Comparison of ENCODE assay signal across 8 cellular contexts in genomic region chr2:120343433-120344105, GRCh38. TPM values are rescaled to one million over a fixed set of nuclear protein-coding genes. Genes with fewer than 3 reads are reported as not detected.
DNase-seq lines count a peak whose midpoint lies in the region; ATAC-seq and TF ChIP-seq lines count a peak whose summit lies in the region.

No MANE protein-coding gene starts in this region.

- DNase-seq in DMS53 treated with DMSO at 0.1 percent for 48 hours (lab: John Stamatoyannopoulos, UW; ENCODE audit: unreplicated experiment) (peak; percentile 84), NOMO-1 treated with DMSO at 0.1 percent for 48 hours (lab: John Stamatoyannopoulos, UW; ENCODE audit: unreplicated experiment) (peak; percentile 52), fibroblast of the conjunctiva (ENCODE audit: low read depth) (peak; percentile 62)
- peak; percentile 73 for DNase-seq in stimulated activated naive CD8-positive, alpha-beta T cell treated with anti-CD3 and anti-CD28 coated beads, Interleukin-15, Interleukin-2, amounts not matched to agents 100 U/mL and 50 U/mL, for 24 hours

- peaks cover 5% of the 10 kb centered on the region for H3K36me3 Mint-ChIP-seq in activated T-helper 17 cell treated with anti-CD3 and anti-CD28 coated beads, Interleukin-2, amount 50 U/mL, for 72 hours (ENCODE audit: low read depth)
- H3K36me3 Mint-ChIP-seq in nephron (ENCODE audit: low read depth), result no peaks in the 10 kb centered on the region

- H3K27ac Mint-ChIP-seq in activated T-helper 17 cell treated with anti-CD3 and anti-CD28 coated beads, Interleukin-2, amount 50 U/mL, for 72 hours, result no peak overlapping the region
- no peak overlapping the region for H3K27ac Mint-ChIP-seq in nephron

- H3K4me1 Mint-ChIP-seq in activated T-helper 17 cell treated with anti-CD3 and anti-CD28 coated beads, Interleukin-2, amount 50 U/mL, for 72 hours, result peaks cover 11% of the 10 kb centered on the region
- H3K4me1 Mint-ChIP-seq in nephron, result peaks cover 23% of the 10 kb centered on the region

- peaks cover 41% of the 10 kb centered on the region for H3K27me3 Mint-ChIP-seq in activated T-helper 17 cell treated with anti-CD3 and anti-CD28 coated beads, Interleukin-2, amount 50 U/mL, for 72 hours
- H3K27me3 Mint-ChIP-seq in nephron (ENCODE audit: low read depth), result peaks cover 75% of the 10 kb centered on the region

- ATAC-seq in HG02678 (IDR thresholded peaks at IDR 0.05; ENCODE audit: unreplicated experiment), result peak; percentile 53
- peak; percentile 54 for ATAC-seq in activated T-helper 17 cell treated with anti-CD3 and anti-CD28 coated beads, Interleukin-2, amount 50 U/mL, for 72 hours (replicated peaks)
- ATAC-seq in stimulated activated naive CD8-positive, alpha-beta T cell treated with anti-CD3 and anti-CD28 coated beads, Interleukin-15, Interleukin-2, amounts not matched to agents 100 U/mL and 50 U/mL, for 24 hours, result peak; percentile 34
- ATAC-seq in HG03108 (IDR thresholded peaks at IDR 0.05; ENCODE audit: unreplicated experiment), result no peak

- no peaks in the 10 kb centered on the region for H3K9me3 Mint-ChIP-seq in activated T-helper 17 cell treated with anti-CD3 and anti-CD28 coated beads, Interleukin-2, amount 50 U/mL, for 72 hours
- no peaks in the 10 kb centered on the region for H3K9me3 Mint-ChIP-seq in nephron

- H3K4me3 Mint-ChIP-seq in activated T-helper 17 cell treated with anti-CD3 and anti-CD28 coated beads, Interleukin-2, amount 50 U/mL, for 72 hours, result peak overlapping the region; percentile 44
- peak overlapping the region; percentile 39 to 71 (median 66) for H3K4me3 Mint-ChIP-seq in nephron

- peak; percentile 84 to 88 (median 87) for TF ChIP-seq CTCF in nephron (IDR thresholded peaks at IDR 0.05; ENCODE audit: unreplicated experiment in 3 of 3)

RNA-seq across cellular contexts. Expression of gene INHBB, which starts 2.4 kb away (rescaled TPM):
- total RNA-seq in activated T-helper 17 cell treated with anti-CD3 and anti-CD28 coated beads, Interleukin-2, amount 50 U/mL, for 72 hours, result not detected
